1 cellular context compared by ENCODE assay signal in the genomic region with DNA sequence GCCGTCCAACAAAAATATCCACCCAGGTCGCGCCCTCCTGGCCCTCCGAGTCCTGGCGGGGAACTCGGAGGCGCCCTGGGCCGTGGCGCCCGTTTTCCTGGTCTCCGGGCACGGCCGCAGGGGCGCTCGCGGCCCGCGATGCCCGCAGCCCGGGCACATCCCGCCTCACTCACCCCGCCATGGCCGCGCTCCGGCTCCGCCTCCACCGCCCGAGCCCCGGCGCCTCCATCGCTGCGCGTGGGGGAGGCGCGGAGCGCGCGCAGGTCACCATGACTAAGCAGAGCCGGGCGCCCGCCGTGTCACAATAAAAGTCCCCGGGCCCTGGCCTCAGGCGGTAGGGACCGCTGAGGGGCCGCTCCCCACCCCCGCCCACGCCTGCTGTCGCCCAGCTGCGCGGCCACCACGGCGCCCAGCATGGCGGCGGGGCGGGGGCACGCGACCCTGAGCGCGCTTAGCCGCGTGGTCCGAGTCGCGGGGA.
TF ChIP-seq lines count a peak whose summit lies in the region.

No MANE protein-coding gene starts in this region.

TF ChIP-seq in HepG2, 621 proteins besides CTCF, POLR2A, EP300 and RAD21 (continued from another document):
- TF ChIP-seq ZNF253 (CRISPR knock-in tag; IDR thresholded peaks at IDR 0.05; ENCODE audit: borderline replicate concordance), result no peak
- TF ChIP-seq ARNT2 (CRISPR knock-in tag; IDR thresholded peaks at IDR 0.05; ENCODE audit: low read depth), result peak; percentile 77
- TF ChIP-seq ZNF781 (CRISPR knock-in tag; IDR thresholded peaks at IDR 0.05; ENCODE audit: borderline replicate concordance, not compliant biosample characterization), result no peak
- TF ChIP-seq GATAD2A (CRISPR knock-in tag; IDR thresholded peaks at IDR 0.05), result no peak
- 0 out of 2 replicates have a peak, but pooled peaks have one; percentile 10 for TF ChIP-seq ZBTB42 (CRISPR knock-in tag; IDR thresholded peaks at IDR 0.05)
- TF ChIP-seq ZNF235 (CRISPR knock-in tag; IDR thresholded peaks at IDR 0.05; ENCODE audit: borderline replicate concordance), result peak; percentile 67; the same call in 1 of the 2 replicates
- TF ChIP-seq, protein P1, sequence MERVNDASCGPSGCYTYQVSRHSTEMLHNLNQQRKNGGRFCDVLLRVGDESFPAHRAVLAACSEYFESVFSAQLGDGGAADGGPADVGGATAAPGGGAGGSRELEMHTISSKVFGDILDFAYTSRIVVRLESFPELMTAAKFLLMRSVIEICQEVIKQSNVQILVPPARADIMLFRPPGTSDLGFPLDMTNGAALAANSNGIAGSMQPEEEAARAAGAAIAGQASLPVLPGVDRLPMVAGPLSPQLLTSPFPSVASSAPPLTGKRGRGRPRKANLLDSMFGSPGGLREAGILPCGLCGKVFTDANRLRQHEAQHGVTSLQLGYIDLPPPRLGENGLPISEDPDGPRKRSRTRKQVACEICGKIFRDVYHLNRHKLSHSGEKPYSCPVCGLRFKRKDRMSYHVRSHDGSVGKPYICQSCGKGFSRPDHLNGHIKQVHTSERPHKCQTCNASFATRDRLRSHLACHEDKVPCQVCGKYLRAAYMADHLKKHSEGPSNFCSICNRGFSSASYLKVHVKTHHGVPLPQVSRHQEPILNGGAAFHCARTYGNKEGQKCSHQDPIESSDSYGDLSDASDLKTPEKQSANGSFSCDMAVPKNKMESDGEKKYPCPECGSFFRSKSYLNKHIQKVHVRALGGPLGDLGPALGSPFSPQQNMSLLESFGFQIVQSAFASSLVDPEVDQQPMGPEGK (CRISPR knock-in tag; IDR thresholded peaks at IDR 0.05), result peak; percentile 78
- TF ChIP-seq CBFB (CRISPR knock-in tag; IDR thresholded peaks at IDR 0.05), result no peak
- peak; percentile 92 for TF ChIP-seq MYC (CRISPR knock-in tag; IDR thresholded peaks at IDR 0.05; ENCODE audit: borderline replicate concordance)
- TF ChIP-seq ZNF251 (CRISPR knock-in tag; IDR thresholded peaks at IDR 0.05), result no peak
- TF ChIP-seq RBM22 (optimal IDR thresholded peaks at IDR 0.05; ENCODE audit: low read length), result no peak
- TF ChIP-seq, protein P2, sequence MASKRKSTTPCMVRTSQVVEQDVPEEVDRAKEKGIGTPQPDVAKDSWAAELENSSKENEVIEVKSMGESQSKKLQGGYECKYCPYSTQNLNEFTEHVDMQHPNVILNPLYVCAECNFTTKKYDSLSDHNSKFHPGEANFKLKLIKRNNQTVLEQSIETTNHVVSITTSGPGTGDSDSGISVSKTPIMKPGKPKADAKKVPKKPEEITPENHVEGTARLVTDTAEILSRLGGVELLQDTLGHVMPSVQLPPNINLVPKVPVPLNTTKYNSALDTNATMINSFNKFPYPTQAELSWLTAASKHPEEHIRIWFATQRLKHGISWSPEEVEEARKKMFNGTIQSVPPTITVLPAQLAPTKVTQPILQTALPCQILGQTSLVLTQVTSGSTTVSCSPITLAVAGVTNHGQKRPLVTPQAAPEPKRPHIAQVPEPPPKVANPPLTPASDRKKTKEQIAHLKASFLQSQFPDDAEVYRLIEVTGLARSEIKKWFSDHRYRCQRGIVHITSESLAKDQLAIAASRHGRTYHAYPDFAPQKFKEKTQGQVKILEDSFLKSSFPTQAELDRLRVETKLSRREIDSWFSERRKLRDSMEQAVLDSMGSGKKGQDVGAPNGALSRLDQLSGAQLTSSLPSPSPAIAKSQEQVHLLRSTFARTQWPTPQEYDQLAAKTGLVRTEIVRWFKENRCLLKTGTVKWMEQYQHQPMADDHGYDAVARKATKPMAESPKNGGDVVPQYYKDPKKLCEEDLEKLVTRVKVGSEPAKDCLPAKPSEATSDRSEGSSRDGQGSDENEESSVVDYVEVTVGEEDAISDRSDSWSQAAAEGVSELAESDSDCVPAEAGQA (IDR thresholded peaks at IDR 0.05; ENCODE audit: low read depth), result peak; percentile 70; the same call in 1 of the 2 replicates
- TF ChIP-seq, protein P2 (CRISPR knock-in tag; IDR thresholded peaks at IDR 0.05; ENCODE audit: borderline replicate concordance), result peak; percentile 60; the same call in 1 of the 2 replicates
- TF ChIP-seq, protein P3, sequence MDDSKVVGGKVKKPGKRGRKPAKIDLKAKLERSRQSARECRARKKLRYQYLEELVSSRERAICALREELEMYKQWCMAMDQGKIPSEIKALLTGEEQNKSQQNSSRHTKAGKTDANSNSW (CRISPR knock-in tag; IDR thresholded peaks at IDR 0.05; ENCODE audit: borderline replicate concordance), result peak; percentile 64; the same call in 1 of the 2 replicates
- no peak for TF ChIP-seq MAF1 (CRISPR knock-in tag; IDR thresholded peaks at IDR 0.05; ENCODE audit: borderline replicate concordance)
- no peak for TF ChIP-seq HES4 (CRISPR knock-in tag; IDR thresholded peaks at IDR 0.05; ENCODE audit: borderline replicate concordance)
- TF ChIP-seq GATA4 (IDR thresholded peaks at IDR 0.05; ENCODE audit: borderline replicate concordance, low read depth), result no peak
- peak; percentile 57 for TF ChIP-seq ZNF12 (CRISPR knock-in tag; IDR thresholded peaks at IDR 0.05)
- TF ChIP-seq HOXA3 (CRISPR knock-in tag; IDR thresholded peaks at IDR 0.05), result peak; percentile 97
- TF ChIP-seq, protein P4, sequence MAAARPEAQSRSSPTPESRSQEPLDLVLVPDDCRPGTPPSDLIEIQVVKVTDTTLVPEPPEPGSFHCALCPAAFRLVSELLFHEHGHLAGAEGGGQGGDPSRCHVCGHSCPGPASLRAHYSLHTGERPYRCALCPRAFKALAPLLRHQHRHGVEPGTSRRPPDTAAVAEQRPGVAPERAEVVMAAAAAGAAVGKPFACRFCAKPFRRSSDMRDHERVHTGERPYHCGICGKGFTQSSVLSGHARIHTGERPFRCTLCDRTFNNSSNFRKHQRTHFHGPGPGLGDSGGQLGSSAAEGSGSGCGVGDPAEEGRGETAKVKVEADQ (CRISPR knock-in tag; IDR thresholded peaks at IDR 0.05; ENCODE audit: borderline replicate concordance), result peak; percentile 65; the same call in 1 of the 2 replicates
- TF ChIP-seq, protein P5, sequence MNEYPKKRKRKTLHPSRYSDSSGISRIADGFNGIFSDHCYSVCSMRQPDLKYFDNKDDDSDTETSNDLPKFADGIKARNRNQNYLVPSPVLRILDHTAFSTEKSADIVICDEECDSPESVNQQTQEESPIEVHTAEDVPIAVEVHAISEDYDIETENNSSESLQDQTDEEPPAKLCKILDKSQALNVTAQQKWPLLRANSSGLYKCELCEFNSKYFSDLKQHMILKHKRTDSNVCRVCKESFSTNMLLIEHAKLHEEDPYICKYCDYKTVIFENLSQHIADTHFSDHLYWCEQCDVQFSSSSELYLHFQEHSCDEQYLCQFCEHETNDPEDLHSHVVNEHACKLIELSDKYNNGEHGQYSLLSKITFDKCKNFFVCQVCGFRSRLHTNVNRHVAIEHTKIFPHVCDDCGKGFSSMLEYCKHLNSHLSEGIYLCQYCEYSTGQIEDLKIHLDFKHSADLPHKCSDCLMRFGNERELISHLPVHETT (CRISPR knock-in tag; conservative IDR thresholded peaks at IDR 0.05), result no peak; the same call in 1 of the 2 replicates
- peak; percentile 73 for TF ChIP-seq ASH2L (IDR thresholded peaks at IDR 0.05; ENCODE audit: insufficient read length, low read depth, low read length)
- TF ChIP-seq ZNF790 (CRISPR knock-in tag; IDR thresholded peaks at IDR 0.05; ENCODE audit: borderline replicate concordance), result no peak
- TF ChIP-seq, protein P6, sequence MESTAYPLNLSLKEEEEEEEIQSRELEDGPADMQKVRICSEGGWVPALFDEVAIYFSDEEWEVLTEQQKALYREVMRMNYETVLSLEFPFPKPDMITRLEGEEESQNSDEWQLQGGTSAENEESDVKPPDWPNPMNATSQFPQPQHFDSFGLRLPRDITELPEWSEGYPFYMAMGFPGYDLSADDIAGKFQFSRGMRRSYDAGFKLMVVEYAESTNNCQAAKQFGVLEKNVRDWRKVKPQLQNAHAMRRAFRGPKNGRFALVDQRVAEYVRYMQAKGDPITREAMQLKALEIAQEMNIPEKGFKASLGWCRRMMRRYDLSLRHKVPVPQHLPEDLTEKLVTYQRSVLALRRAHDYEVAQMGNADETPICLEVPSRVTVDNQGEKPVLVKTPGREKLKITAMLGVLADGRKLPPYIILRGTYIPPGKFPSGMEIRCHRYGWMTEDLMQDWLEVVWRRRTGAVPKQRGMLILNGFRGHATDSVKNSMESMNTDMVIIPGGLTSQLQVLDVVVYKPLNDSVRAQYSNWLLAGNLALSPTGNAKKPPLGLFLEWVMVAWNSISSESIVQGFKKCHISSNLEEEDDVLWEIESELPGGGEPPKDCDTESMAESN (CRISPR knock-in tag; conservative IDR thresholded peaks at IDR 0.05), result peak; percentile 69; the same call in 1 of the 2 replicates
- TF ChIP-seq IRX3 (CRISPR knock-in tag; IDR thresholded peaks at IDR 0.05; ENCODE audit: borderline replicate concordance, low read depth), result peak; percentile 59; the same call in 1 of the 2 replicates
- no peak for TF ChIP-seq FOXP1 (IDR thresholded peaks at IDR 0.05)
- no peak for TF ChIP-seq FOXP1 (CRISPR knock-in tag; IDR thresholded peaks at IDR 0.05)
- TF ChIP-seq TARDBP (CRISPR knock-in tag; IDR thresholded peaks at IDR 0.05), result peak; percentile 68; the same call in 1 of the 2 replicates
- TF ChIP-seq ZNF430 (CRISPR knock-in tag; IDR thresholded peaks at IDR 0.05), result no peak; the same call in 1 of the 2 replicates
- TF ChIP-seq, protein P7, sequence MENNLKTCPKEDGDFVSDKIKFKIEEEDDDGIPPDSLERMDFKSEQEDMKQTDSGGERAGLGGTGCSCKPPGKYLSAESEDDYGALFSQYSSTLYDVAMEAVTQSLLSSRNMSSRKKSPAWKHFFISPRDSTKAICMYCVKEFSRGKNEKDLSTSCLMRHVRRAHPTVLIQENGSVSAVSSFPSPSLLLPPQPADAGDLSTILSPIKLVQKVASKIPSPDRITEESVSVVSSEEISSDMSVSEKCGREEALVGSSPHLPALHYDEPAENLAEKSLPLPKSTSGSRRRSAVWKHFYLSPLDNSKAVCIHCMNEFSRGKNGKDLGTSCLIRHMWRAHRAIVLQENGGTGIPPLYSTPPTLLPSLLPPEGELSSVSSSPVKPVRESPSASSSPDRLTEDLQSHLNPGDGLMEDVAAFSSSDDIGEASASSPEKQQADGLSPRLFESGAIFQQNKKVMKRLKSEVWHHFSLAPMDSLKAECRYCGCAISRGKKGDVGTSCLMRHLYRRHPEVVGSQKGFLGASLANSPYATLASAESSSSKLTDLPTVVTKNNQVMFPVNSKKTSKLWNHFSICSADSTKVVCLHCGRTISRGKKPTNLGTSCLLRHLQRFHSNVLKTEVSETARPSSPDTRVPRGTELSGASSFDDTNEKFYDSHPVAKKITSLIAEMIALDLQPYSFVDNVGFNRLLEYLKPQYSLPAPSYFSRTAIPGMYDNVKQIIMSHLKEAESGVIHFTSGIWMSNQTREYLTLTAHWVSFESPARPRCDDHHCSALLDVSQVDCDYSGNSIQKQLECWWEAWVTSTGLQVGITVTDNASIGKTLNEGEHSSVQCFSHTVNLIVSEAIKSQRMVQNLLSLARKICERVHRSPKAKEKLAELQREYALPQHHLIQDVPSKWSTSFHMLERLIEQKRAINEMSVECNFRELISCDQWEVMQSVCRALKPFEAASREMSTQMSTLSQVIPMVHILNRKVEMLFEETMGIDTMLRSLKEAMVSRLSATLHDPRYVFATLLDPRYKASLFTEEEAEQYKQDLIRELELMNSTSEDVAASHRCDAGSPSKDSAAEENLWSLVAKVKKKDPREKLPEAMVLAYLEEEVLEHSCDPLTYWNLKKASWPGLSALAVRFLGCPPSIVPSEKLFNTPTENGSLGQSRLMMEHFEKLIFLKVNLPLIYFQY (CRISPR knock-in tag; IDR thresholded peaks at IDR 0.05; ENCODE audit: borderline replicate concordance), result peak; percentile 49; the same call in 1 of the 2 replicates
- TF ChIP-seq HMG20A (CRISPR knock-in tag; IDR thresholded peaks at IDR 0.05; ENCODE audit: borderline replicate concordance), result no peak
- TF ChIP-seq ZNF496 (CRISPR knock-in tag; IDR thresholded peaks at IDR 0.05; ENCODE audit: insufficient replicate concordance), result no peak
- no peak for TF ChIP-seq DR1 (CRISPR knock-in tag; IDR thresholded peaks at IDR 0.05)
